ENCODE assay signal across 1 cellular context in genomic region chrX:153598541-153599191, GRCh38.
TF ChIP-seq lines count a peak whose summit lies in the region.

CCNQ (minus strand) TSS chrX:153599139; CDS start chrX:153599073, 66 bp downstream.

TF ChIP-seq in GM23338, 12 proteins besides CTCF, POLR2A, EP300 and RAD21 (continued from another document):
- TF ChIP-seq REST (IDR thresholded peaks at IDR 0.05; ENCODE audit: unreplicated experiment) (no peak), EZH2phosphoT487 (IDR thresholded peaks at IDR 0.05; ENCODE audit: unreplicated experiment) (no peak), ZNF114 (CRISPR knock-in tag; IDR thresholded peaks at IDR 0.05) (no peak), POLR2AphosphoS5 (IDR thresholded peaks at IDR 0.05; ENCODE audit: low read depth) (no peak), STAT1 (IDR thresholded peaks at IDR 0.05; ENCODE audit: unreplicated experiment) (no peak), EZH2 (IDR thresholded peaks at IDR 0.05; ENCODE audit: low read depth, unreplicated experiment) (no peak), NANOG (IDR thresholded peaks at IDR 0.05; ENCODE audit: borderline replicate concordance) (no peak), ETS1 (IDR thresholded peaks at IDR 0.05) (no peak), ZNF331 (CRISPR knock-in tag; IDR thresholded peaks at IDR 0.05; ENCODE audit: low read depth) (no peak)
